Comparison of ENCODE assay signal across 34 cellular contexts in the genomic region with DNA sequence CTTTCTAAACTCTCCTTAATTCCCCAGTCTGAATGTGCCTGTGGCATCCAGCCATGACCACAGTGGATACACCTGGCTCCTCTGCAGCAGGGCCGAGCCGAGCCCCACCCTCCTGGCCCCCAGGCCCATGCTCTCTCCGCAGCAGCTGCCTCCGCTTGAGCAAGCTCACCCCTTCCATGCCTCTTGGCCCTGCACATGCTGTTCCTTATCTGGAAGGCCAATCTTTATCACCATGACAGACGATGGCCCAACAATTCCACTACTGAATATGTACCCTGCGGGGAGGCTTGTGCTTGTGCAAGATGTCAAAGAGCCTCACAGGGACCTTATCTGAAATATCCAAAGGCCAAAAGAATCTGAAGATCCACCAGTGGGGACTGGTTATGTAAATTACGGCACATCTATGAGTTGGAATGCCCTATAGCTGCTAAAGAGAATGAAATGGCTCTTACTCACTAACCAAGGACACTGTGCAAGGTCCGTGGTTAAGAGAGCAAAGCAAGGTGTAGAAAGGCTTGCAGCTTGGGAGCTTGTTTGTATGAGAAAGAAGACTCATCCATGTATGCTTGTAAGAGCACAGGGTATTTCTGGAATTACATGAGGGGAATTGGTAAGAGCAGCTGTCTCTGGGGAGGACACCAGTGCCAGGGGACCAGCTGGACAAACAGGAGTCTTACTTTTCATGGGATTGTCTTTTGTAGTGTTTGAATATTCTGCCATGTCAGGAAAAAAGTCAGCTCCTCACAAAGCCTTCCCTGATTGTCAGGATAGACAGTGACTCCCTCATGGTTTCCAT. TPM values are rescaled to one million over a fixed set of nuclear protein-coding genes. Genes with fewer than 3 reads are reported as not detected.
DNase-seq lines count a peak whose midpoint lies in the region; ATAC-seq, FAIRE-seq and TF ChIP-seq lines count a peak whose summit lies in the region.
"Had no signal": no experiment of that assay in that cellular context is flagged by ENCODE, and none has a peak within 500 bp of the region (broad histone marks: within the 10 kb centered on the region; RNA-seq: fewer than 3 reads in every experiment).

No MANE protein-coding gene starts in this region.

- POLR2A ChIA-PET in HepG2 (lab: Yijun Ruan, JAX), result no interaction called here

- H3K4me2 ChIP-seq in HepG2 (ENCODE audit: low read depth, low read length), result no peak overlapping the region
- H3K4me2 ChIP-seq in mammary epithelial cell (ENCODE audit: insufficient read depth, low read depth, low read length), result no peak overlapping the region
- H3K4me2 ChIP-seq: hepatocyte had no signal

- H2AFZ ChIP-seq in HepG2 (ENCODE audit: low read length) (no peak overlapping the region), mammary epithelial cell (ENCODE audit: low read depth, low read length) (peak overlapping the region; percentile 1)
- H2AFZ ChIP-seq: hepatocyte, parathyroid adenoma had no signal

- no peaks in the 10 kb centered on the region for H3K9me3 ChIP-seq in HepG2 (ENCODE audit: low read length)
- no peaks in the 10 kb centered on the region for H3K9me3 ChIP-seq in right lobe of liver
- peaks cover 21% of the 10 kb centered on the region for H3K9me3 ChIP-seq in mammary epithelial cell (replicated peaks; ENCODE audit: insufficient read depth, low read length)
- H3K9me3 ChIP-seq: BE2C, transverse colon had no signal

- in situ Hi-C loops in HepG2 (cut with HindIII; ENCODE audit: extremely low pct_ligation_motif_present, low pct_unique_long_range_greater_than_20kb), result no loop called here
- in situ Hi-C loops in mammary epithelial cell (cut with MboI; ENCODE audit: low sequenced_read_pairs in 2 of 2), result no loop called here

- CTCF ChIA-PET in HepG2 (lab: Yijun Ruan, JAX; ENCODE audit: low intra/inter-chr PET ratio, low total read pairs), result no interaction called here
- CTCF ChIA-PET in mammary epithelial cell (lab: Charles Lee; ENCODE audit: low non-redundant PET), result interaction anchor here (0.7 kb wide), 1 partner anchor 572 kb away, joined by 4 read pairs; no protein-coding TSS in a partner anchor

- H3K27ac Mint-ChIP-seq in neural crest cell (ENCODE audit: unreplicated experiment) (peak overlapping the region; percentile 45), type B pancreatic cell (peak overlapping the region; percentile 55)
- H3K27ac Mint-ChIP-seq: CD8-positive, alpha-beta T cell; memory B cell; nephron progenitor cell; T-helper 1 cell treated with Interleukin-12 subunit alpha and Interleukin-12 subunit beta and Interleukin-4 antibody, amounts not matched to agents 30 μg/mL and 1 μg/mL, for 36 hours had no signal

- H3K36me3 ChIP-seq in HepG2 (replicated peaks in 1 of 2; ENCODE audit: control insufficient read depth in 1 of 2, insufficient read depth in 2 of 2, low read length in 2 of 2), result no peaks in the 10 kb centered on the region
- no peaks in the 10 kb centered on the region for H3K36me3 ChIP-seq in right lobe of liver
- peaks cover 2% of the 10 kb centered on the region for H3K36me3 ChIP-seq in mammary epithelial cell (ENCODE audit: insufficient read depth, low read length)
- H3K36me3 ChIP-seq: BE2C, transverse colon had no signal

- TF ChIP-seq EP300 in HepG2 (IDR thresholded peaks at IDR 0.05; ENCODE audit: low read depth in 2 of 2, low read length in 2 of 2) (no peak), HepG2 (CRISPR knock-in tag; IDR thresholded peaks at IDR 0.05; ENCODE audit: borderline replicate concordance) (no peak)

- TF ChIP-seq CTCF in HepG2 (CRISPR knock-in tag; IDR thresholded peaks at IDR 0.05) (no peak), right lobe of liver (IDR thresholded peaks at IDR 0.05) (no peak), mammary epithelial cell (conservative IDR thresholded peaks at IDR 0.05 in 1 of 2, IDR thresholded peaks at IDR 0.05 in 1 of 2; ENCODE audit: extremely low read depth in 1 of 2, insufficient read depth in 1 of 2, low read depth in 1 of 2, low read length in 2 of 2) (no peak), neural crest cell (conservative IDR thresholded peaks at IDR 0.05) (no peak), type B pancreatic cell (conservative IDR thresholded peaks at IDR 0.05) (no peak)

- H3K27ac ChIP-seq in HepG2 (ENCODE audit: extremely low read length, insufficient read depth, low read length), result no peak overlapping the region
- no peak overlapping the region for H3K27ac ChIP-seq in right lobe of liver
- peak overlapping the region; percentile 67 for H3K27ac ChIP-seq in mammary epithelial cell (ENCODE audit: insufficient read depth, low read depth, low read length)
- H3K27ac ChIP-seq: hepatocyte, parathyroid adenoma, transverse colon had no signal

- TF ChIP-seq POLR2A in HepG2 (IDR thresholded peaks at IDR 0.05; ENCODE audit: insufficient read depth in 1 of 2, low read depth in 2 of 2, low read length in 2 of 2) (no peak), right lobe of liver (IDR thresholded peaks at IDR 0.05) (no peak)

- H3K79me2 ChIP-seq in HepG2 (ENCODE audit: insufficient read depth, low read length) (no peaks in the 10 kb centered on the region), mammary epithelial cell (ENCODE audit: insufficient read depth, low read length) (peaks cover 46% of the 10 kb centered on the region)
- H3K79me2 ChIP-seq: hepatocyte, parathyroid adenoma had no signal

- intact Hi-C loops in HepG2 (cut with micrococcal nuclease; ENCODE audit: unreplicated experiment), result no loop called here
- intact Hi-C loops in right lobe of liver (cut with DNase I), result no loop called here
- intact Hi-C loops in mammary epithelial cell (cut with micrococcal nuclease), result loop anchor here (5.0 kb wide), 1 partner anchor 167 kb away; no protein-coding TSS in a partner anchor

- 14% methylated on average over 7 of the region's 8 CpGs for WGBS in HepG2 (ENCODE audit: low lambda C conversion rate)
- whole genome bisulfite sequencing in right lobe of liver (ENCODE audit: insufficient coverage, low coverage, low lambda C conversion rate, missing lambda C conversion rate), result 53% methylated on average over 6 of the region's 8 CpGs
- WGBS in mammary epithelial cell (ENCODE audit: low coverage, missing lambda C conversion rate), result 83% methylated on average over 8 of the region's 8 CpGs

- H3K4me3 Mint-ChIP-seq in neural crest cell, result no peak overlapping the region
- no peak overlapping the region for H3K4me3 Mint-ChIP-seq in type B pancreatic cell
- H3K4me3 Mint-ChIP-seq: CD8-positive, alpha-beta T cell; memory B cell; nephron progenitor cell; T-helper 1 cell treated with Interleukin-12 subunit alpha and Interleukin-12 subunit beta and Interleukin-4 antibody, amounts not matched to agents 30 μg/mL and 1 μg/mL, for 36 hours had no signal

- FAIRE-seq in HepG2 (lab: Jason Lieb, UNC), result no peak
- FAIRE-seq: endometrium, GM12891, H54, HTR-8/SVneo had no signal

- no peak for ATAC-seq in HepG2
- ATAC-seq in right lobe of liver, result no peak
- no peak for ATAC-seq in HG03432 (IDR thresholded peaks at IDR 0.05; ENCODE audit: unreplicated experiment)
- ATAC-seq: CD8-positive, alpha-beta T cell; left cardiac atrium; Panc1; right cardiac atrium had no signal

- no peaks in the 10 kb centered on the region for H3K36me3 Mint-ChIP-seq in neural crest cell (ENCODE audit: low read depth)
- H3K36me3 Mint-ChIP-seq in type B pancreatic cell, result no peaks in the 10 kb centered on the region
- H3K36me3 Mint-ChIP-seq: CD8-positive, alpha-beta T cell; memory B cell had no signal

- dilution Hi-C loops in mammary epithelial cell (cut with HindIII; ENCODE audit: low sequenced_read_pairs), result loop anchor here (25.0 kb wide), 1 partner anchor 312 kb away; no protein-coding TSS in a partner anchor

- H3K4me1 Mint-ChIP-seq in neural crest cell (peaks cover 34% of the 10 kb centered on the region), type B pancreatic cell (ENCODE audit: unreplicated experiment) (no peaks in the 10 kb centered on the region)
- H3K4me1 Mint-ChIP-seq: memory B cell had no signal

- no peak for TF ChIP-seq RAD21 in HepG2 (CRISPR knock-in tag; IDR thresholded peaks at IDR 0.05)

- no peak for DNase-seq in HepG2 (ENCODE audit: low spot score)
- DNase-seq in right lobe of liver, result no peak
- DNase-seq in mammary epithelial cell, result peak; percentile 65
- DNase-seq in neural crest cell (ENCODE audit: low read depth, low spot score), result no peak
- no peak for DNase-seq in type B pancreatic cell (ENCODE audit: extremely low spot score, unreplicated experiment)
- no peak for DNase-seq in NCI-H510A (lab: John Stamatoyannopoulos, UW)
- no peak for DNase-seq in DMS79 treated with DMSO at 0.1 percent for 48 hours (lab: John Stamatoyannopoulos, UW)
- DNase-seq: ACHN; activated naive CD4-positive, alpha-beta T cell treated with Interleukin-2 at 50 U/mL for 16 hours; BE2C; CD8-positive, alpha-beta T cell; cerebellar nuclear complex; dermis blood vessel endothelial cell; KG1; left cardiac atrium; MM.1S; NCI-H2029; NCI-H524 treated with DMSO at 0.1 percent for 48 hours; nephron progenitor cell; right cardiac atrium; stimulated activated CD4-positive, alpha-beta T cell treated with anti-CD3 and anti-CD28 coated beads, Interleukin-4, amount 100 ng/mL, for 24 hours; transverse colon had no signal

- H4K20me1 ChIP-seq in HepG2 (ENCODE audit: insufficient read depth, low read length), result no peaks in the 10 kb centered on the region
- no peaks in the 10 kb centered on the region for H4K20me1 ChIP-seq in mammary epithelial cell (ENCODE audit: insufficient read depth, low read length)

- H3K9ac ChIP-seq in HepG2 (ENCODE audit: insufficient read depth, low read depth, low read length) (no peak overlapping the region), mammary epithelial cell (ENCODE audit: insufficient read depth, low read length) (no peak overlapping the region)
- H3K9ac ChIP-seq: parathyroid adenoma had no signal

- no peaks in the 10 kb centered on the region for H3K4me1 ChIP-seq in HepG2 (ENCODE audit: insufficient read depth, low read length)
- no peaks in the 10 kb centered on the region for H3K4me1 ChIP-seq in right lobe of liver
- peaks cover 39% of the 10 kb centered on the region for H3K4me1 ChIP-seq in mammary epithelial cell (ENCODE audit: insufficient read depth, low read length)
- H3K4me1 ChIP-seq: BE2C, parathyroid adenoma, transverse colon had no signal

- H3K9me3 Mint-ChIP-seq in neural crest cell, result no peaks in the 10 kb centered on the region
- H3K9me3 Mint-ChIP-seq in type B pancreatic cell, result no peaks in the 10 kb centered on the region
- H3K9me3 Mint-ChIP-seq: CD8-positive, alpha-beta T cell; memory B cell; nephron progenitor cell had no signal

- peaks cover 3 to 37% of the 10 kb centered on the region in 2 experiments; a peak in 3 of 5 replicates for H3K27me3 ChIP-seq in HepG2 (ENCODE audit: control insufficient read depth in 1 of 2, insufficient read depth in 2 of 2, low read length in 2 of 2)
- H3K27me3 ChIP-seq in right lobe of liver, result no peaks in the 10 kb centered on the region
- H3K27me3 ChIP-seq in mammary epithelial cell (ENCODE audit: insufficient read depth, low read length), result no peaks in the 10 kb centered on the region
- H3K27me3 ChIP-seq: BE2C, hepatocyte, transverse colon had no signal

- H3K4me3 ChIP-seq in HepG2 (replicated peaks in 1 of 3; ENCODE audit: insufficient read depth in 1 of 3, low read depth in 2 of 3, low read length in 3 of 3), result no peak overlapping the region
- no peak overlapping the region for H3K4me3 ChIP-seq in right lobe of liver
- no peak overlapping the region for H3K4me3 ChIP-seq in mammary epithelial cell (replicated peaks in 1 of 3; ENCODE audit: insufficient read depth in 1 of 3, low read depth in 2 of 3, low read length in 3 of 3)
- H3K4me3 ChIP-seq: hepatocyte, transverse colon had no signal

- BruUV-seq in HepG2 (replicated peaks; lab: Mats Ljungman, UMichigan) (no TSS peak), mammary epithelial cell (replicated peaks; lab: Mats Ljungman, UMichigan) (no TSS peak)

- H3K27me3 Mint-ChIP-seq in neural crest cell (ENCODE audit: low read depth) (no peaks in the 10 kb centered on the region), type B pancreatic cell (peaks cover 6% of the 10 kb centered on the region)

RNA-seq across cellular contexts. Expression of a gene that starts 55.2 kb away (rescaled TPM):
- not detected in 2 replicates for total RNA-seq in HepG2 (2016; rRNA removed; fragmentation: Illumina TruSeq; extraction: Trizol)
- not detected in 2 replicates for total RNA-seq in HepG2 (2016; cell fraction: cytosol; rRNA removed; fragmentation: Illumina TruSeq; extraction: Trizol; ENCODE audit: low read depth)
- total RNA-seq in HepG2 (2016; cell fraction: insoluble cytoplasmic fraction; rRNA removed; fragmentation: Illumina TruSeq; extraction: Trizol), result not detected in 2 replicates
- total RNA-seq in HepG2 (2016; cell fraction: membrane; rRNA removed; fragmentation: Illumina TruSeq; extraction: Trizol), result not detected in 2 replicates
- total RNA-seq in HepG2 (2016; cell fraction: nucleus; rRNA removed; fragmentation: Illumina TruSeq; extraction: Trizol), result not detected in 2 replicates
- polyA plus RNA-seq in HepG2 (2011; rRNA removed), result not detected in 2 replicates
- polyA plus RNA-seq in HepG2 (2011; cell fraction: cytosol; rRNA removed), result not detected in 2 replicates
- polyA plus RNA-seq in HepG2 (2011; cell fraction: nucleus; rRNA removed), result not detected in 2 replicates
- not detected in 2 replicates for polyA plus RNA-seq in HepG2 (2012)
- not detected in 2 replicates for polyA plus RNA-seq in HepG2 (2016; cell fraction: cytosol; fragmentation: Illumina TruSeq; extraction: Trizol; ENCODE audit: low read depth)
- polyA plus RNA-seq in HepG2 (2016; cell fraction: insoluble cytoplasmic fraction; fragmentation: Illumina TruSeq; extraction: Trizol; ENCODE audit: low read depth), result not detected in 2 replicates
- not detected in 2 replicates for polyA plus RNA-seq in HepG2 (2016; cell fraction: membrane; fragmentation: Illumina TruSeq; extraction: Trizol; ENCODE audit: low read depth)
- polyA plus RNA-seq in HepG2 (2016; cell fraction: nucleus; fragmentation: Illumina TruSeq; extraction: Trizol; ENCODE audit: insufficient read depth, low read depth), result not detected in 2 replicates
- 0.10 TPM in 1 of 2 replicates, not detected in the other for polyA minus RNA-seq in HepG2 (2011; rRNA and poly(A)+ RNA removed; ENCODE audit: low replicate concordance)
- not detected in 2 replicates for polyA minus RNA-seq in HepG2 (2011; cell fraction: cytosol; rRNA and poly(A)+ RNA removed)
- polyA minus RNA-seq in HepG2 (2011; cell fraction: nucleus; rRNA and poly(A)+ RNA removed), result not detected in 2 replicates
- total RNA-seq in right lobe of liver, result not detected
- total RNA-seq in mammary epithelial cell, result 10 to 100 TPM in 1 of 2 donors, under 1 TPM in 1; 0.67 to 19.9 TPM
- 11.1 TPM for polyA plus RNA-seq in mammary epithelial cell
- 27.6 TPM for polyA minus RNA-seq in mammary epithelial cell
- 8.4 and 9.8 TPM in 2 replicates for total RNA-seq in neural crest cell
- total RNA-seq in type B pancreatic cell (ENCODE audit: low replicate concordance), result 3.4 and 15.1 TPM in 2 replicates
- total RNA-seq: fibroblast of lung, left cardiac atrium, right cardiac atrium, SK-MEL-5, transverse colon had no signal
- polyA plus RNA-seq: fibroblast of lung, right cardiac atrium had no signal
